Comparison of ENCODE assay signal across 9 cellular contexts in genomic region chr12:109910969-109911348, GRCh38. TPM values are rescaled to one million over a fixed set of nuclear protein-coding genes. Genes with fewer than 3 reads are reported as not detected.
DNase-seq lines count a peak whose midpoint lies in the region; ATAC-seq and TF ChIP-seq lines count a peak whose summit lies in the region.
"Had no signal": no experiment of that assay in that cellular context is flagged by ENCODE, and none has a peak within 500 bp of the region (broad histone marks: within the 10 kb centered on the region; RNA-seq: fewer than 3 reads in every experiment).

No MANE protein-coding gene starts in this region.

- H3K36me3 ChIP-seq in HEK293 (ENCODE audit: control insufficient read depth in 2 of 2, insufficient read depth in 1 of 2, low read length in 2 of 2) = peaks cover 11 to 69% of the 10 kb centered on the region in 2 experiments
- peaks cover 2% of the 10 kb centered on the region for H3K36me3 ChIP-seq in kidney epithelial cell (ENCODE audit: control insufficient read depth, insufficient read depth, low read length)
- peaks cover 91% of the 10 kb centered on the region for H3K36me3 ChIP-seq in left ventricle myocardium inferior

- ATAC-seq in GM18502 (IDR thresholded peaks at IDR 0.05; ENCODE audit: poor library complexity, unreplicated experiment) (no peak), HG03196 (IDR thresholded peaks at IDR 0.05; ENCODE audit: unreplicated experiment) (no peak)

- H3K27me3 ChIP-seq in kidney epithelial cell (ENCODE audit: control insufficient read depth, insufficient read depth, low read length) (no peaks in the 10 kb centered on the region), left ventricle myocardium inferior (ENCODE audit: low read depth) (no peaks in the 10 kb centered on the region)
- H3K27me3 ChIP-seq: neutrophil had no signal

- H3K4me1 ChIP-seq in HEK293 (ENCODE audit: control insufficient read depth, insufficient read depth, low read length) (no peaks in the 10 kb centered on the region), left ventricle myocardium inferior (no peaks in the 10 kb centered on the region)

- no peak overlapping the region for H3K27ac ChIP-seq in HEK293 (ENCODE audit: extremely low read depth, low read depth, low read length)
- no peak overlapping the region for H3K27ac ChIP-seq in left ventricle myocardium inferior (replicated peaks)
- H3K27ac ChIP-seq: neutrophil had no signal

- POLR2A ChIA-PET in HEK293 (lab: Yijun Ruan, JAX) = no interaction called here

- H3K9me3 ChIP-seq in HEK293 (ENCODE audit: control insufficient read depth, insufficient read depth, low read depth, low read length) (no peaks in the 10 kb centered on the region), left ventricle myocardium inferior (replicated peaks) (no peaks in the 10 kb centered on the region)
- H3K9me3 ChIP-seq: neutrophil had no signal

- no peak overlapping the region for H3K4me3 ChIP-seq in HEK293 (ENCODE audit: low read depth, low read length)
- no peak overlapping the region for H3K4me3 ChIP-seq in kidney epithelial cell (ENCODE audit: low read depth, low read length)
- no peak overlapping the region for H3K4me3 ChIP-seq in left ventricle myocardium inferior

- DNase-seq in COLO829 (ENCODE audit: low spot score) (peak; percentile 49), UCSD-AML1 (lab: John Stamatoyannopoulos, UW; ENCODE audit: unreplicated experiment) (peak; percentile 32), kidney epithelial cell (ENCODE audit: low read depth) (no peak), left ventricle myocardium inferior (no peak)
- no peak for DNase-seq in activated effector memory CD4-positive, alpha-beta T cell treated with anti-CD3 and anti-CD28 coated beads, Interleukin-2, amount 50 U/mL, for 16 hours

- TF ChIP-seq CTCF in HEK293 (tag by site-specific recombination; IDR thresholded peaks at IDR 0.05) (peak; percentile 37; the same call in 1 of the 2 replicates), kidney epithelial cell (IDR thresholded peaks at IDR 0.05; ENCODE audit: insufficient read depth, low read length, poor library complexity, severe bottlenecking) (peak; percentile 52), left ventricle myocardium inferior (IDR thresholded peaks at IDR 0.05; ENCODE audit: borderline replicate concordance) (no peak)

- CTCF ChIA-PET in HEK293 (lab: Yijun Ruan, JAX) = interaction anchor here (0.6 to 3.1 kb wide), 13 partner anchors 9 to 340 kb away, joined by 3 to 12 read pairs (median 4); partner anchors contain the start of gene TCHP

- intact Hi-C loops in left ventricle myocardium inferior (cut with micrococcal nuclease) = no loop called here

TF ChIP-seq in HEK293, 187 proteins besides CTCF, POLR2A, EP300 and RAD21:
- TF ChIP-seq KLF1 (tag by site-specific recombination; IDR thresholded peaks at IDR 0.05) = 0 out of 2 replicates have a peak, but pooled peaks have one; percentile 14
- TF ChIP-seq KLF7 (tag by site-specific recombination; IDR thresholded peaks at IDR 0.05; ENCODE audit: borderline replicate concordance) = peak; percentile 94; the same call in 1 of the 2 replicates
- no peak for TF ChIP-seq IKZF3 (tag by site-specific recombination; IDR thresholded peaks at IDR 0.05)

RNA-seq across cellular contexts. Expression of gene TCHP, which starts 10.9 kb away (rescaled TPM):
- total RNA-seq in kidney epithelial cell (13.0 and 15.0 TPM in 2 replicates), left ventricle myocardium inferior (10.4 TPM)

RNA-seq across cellular contexts. Expression of gene GLTP, which starts 30.6 kb away (rescaled TPM):
- total RNA-seq in kidney epithelial cell (38.4 and 48.4 TPM in 2 replicates), left ventricle myocardium inferior (20.0 TPM)

Comparison
In these comparisons a context has a peak if more than half of its experiments do, and no peak if none do; other contexts are left out.
1. DNase-seq: peak in COLO829 (single experiment) and UCSD-AML1 (single experiment); none in kidney epithelial cell (single experiment), left ventricle myocardium inferior (single experiment) and activated effector memory CD4-positive, alpha-beta T cell treated with anti-CD3 and anti-CD28 coated beads, Interleukin-2, amount 50 U/mL, for 16 hours (single experiment).